ENCODE assay signal across 25 cellular contexts in the genomic region with DNA sequence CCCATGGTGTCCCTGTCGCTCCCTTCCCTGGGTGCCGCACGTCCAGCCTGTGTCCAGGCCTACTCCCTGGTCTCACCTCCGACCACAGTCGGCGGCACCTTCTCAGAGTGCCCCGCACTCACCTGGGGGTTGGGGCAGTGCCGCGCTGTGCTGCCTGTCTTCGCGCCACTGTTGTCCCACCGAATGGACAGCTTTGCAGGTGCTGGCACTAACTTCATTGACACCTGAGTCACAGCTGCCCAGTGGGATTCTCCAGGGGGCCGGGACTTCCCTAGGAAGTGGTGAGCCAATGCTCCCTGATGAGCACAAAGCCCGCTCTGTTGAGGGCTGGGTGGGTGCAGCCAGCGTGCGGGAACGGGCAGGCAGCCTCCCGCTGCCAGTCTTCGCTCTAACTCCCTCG. TPM values are rescaled to one million over a fixed set of nuclear protein-coding genes. Genes with fewer than 3 reads are reported as not detected.
"Had no signal": no experiment of that assay in that cellular context is flagged by ENCODE, and none has a peak within 500 bp of the region (broad histone marks: within the 10 kb centered on the region; RNA-seq: fewer than 3 reads in every experiment).

No MANE protein-coding gene starts in this region.

- H3K9me3 ChIP-seq: gastroesophageal sphincter, left lung, prostate gland had no signal

- H3K9me3 Mint-ChIP-seq: activated T-cell treated with anti-CD3 and anti-CD28 coated beads, Interleukin-2, amount 50 U/mL, for 24 hours; nephron; type B pancreatic cell had no signal

- H3K27ac ChIP-seq: gastroesophageal sphincter, left lung, prostate gland had no signal

- DNase-seq: activated CD4-positive, alpha-beta T cell treated with anti-CD3 and anti-CD28 coated beads for 1 hour; activated CD4-positive, alpha-beta T cell treated with anti-CD3 and anti-CD28 coated beads, Interleukin-2, amount 50 U/mL, for 4 hours; activated CD8-positive, alpha-beta memory T cell treated with anti-CD3 and anti-CD28 coated beads, Interleukin-2, amount 10 ng/mL, durations not matched to agents 7 days and 5 days; activated naive CD4-positive, alpha-beta T cell treated with anti-CD3 and anti-CD28 coated beads, Interleukin-2, amount 50 U/mL, for 16 hours; activated T-cell treated with anti-CD3 and anti-CD28 coated beads, Interleukin-2, amount 50 U/mL, for 24 hours; dermis blood vessel endothelial cell; hippocampal formation; kidney; mesendoderm; occipital lobe; right cardiac atrium; stimulated activated CD4-positive, alpha-beta T cell treated with anti-CD3 and anti-CD28 coated beads, Interleukin-4, amount 100 ng/mL, for 4 hours; stimulated activated CD8-positive, alpha-beta memory T cell treated with anti-CD3 and anti-CD28 coated beads, Interleukin-4, amount 100 ng/mL, for 48 hours; stimulated activated naive CD4-positive, alpha-beta T cell treated with Interleukin-2 at 50 U/mL for 16 hours; T1000 had no signal

- ATAC-seq: activated CD8-positive, alpha-beta memory T cell treated with anti-CD3 and anti-CD28 coated beads, Interleukin-2, amount 10 ng/mL, durations not matched to agents 7 days and 5 days; gastroesophageal sphincter; right cardiac atrium had no signal

- H3K27ac Mint-ChIP-seq: activated CD8-positive, alpha-beta memory T cell treated with anti-CD3 and anti-CD28 coated beads, Interleukin-2, amount 10 ng/mL, durations not matched to agents 7 days and 5 days; activated T-cell treated with anti-CD3 and anti-CD28 coated beads, Interleukin-2, amount 50 U/mL, for 24 hours; nephron; type B pancreatic cell had no signal

- H3K4me3 Mint-ChIP-seq: activated CD8-positive, alpha-beta memory T cell treated with anti-CD3 and anti-CD28 coated beads, Interleukin-2, amount 10 ng/mL, durations not matched to agents 7 days and 5 days; activated T-cell treated with anti-CD3 and anti-CD28 coated beads, Interleukin-2, amount 50 U/mL, for 24 hours; nephron; type B pancreatic cell had no signal

- H3K4me3 ChIP-seq: gastroesophageal sphincter, left lung, prostate gland had no signal

RNA-seq across cellular contexts. Expression of gene DBNDD1, which starts 24.3 kb away (rescaled TPM):
- total RNA-seq: activated CD8-positive, alpha-beta memory T cell treated with anti-CD3 and anti-CD28 coated beads, Interleukin-2, amount 10 ng/mL, durations not matched to agents 7 days and 5 days had no signal

RNA-seq across cellular contexts. Expression of gene PRDM7, which starts 33.6 kb away (rescaled TPM):
- total RNA-seq: activated CD8-positive, alpha-beta memory T cell treated with anti-CD3 and anti-CD28 coated beads, Interleukin-2, amount 10 ng/mL, durations not matched to agents 7 days and 5 days; astrocyte; chondrocyte; dermis blood vessel endothelial cell; epithelial cell of proximal tubule; gastroesophageal sphincter; kidney; left lung; occipital lobe; right cardiac atrium had no signal
- polyA plus RNA-seq: adipose tissue, right cardiac atrium, small intestine had no signal
